ENCODE assay signal across 12 cellular contexts in the genomic region with DNA sequence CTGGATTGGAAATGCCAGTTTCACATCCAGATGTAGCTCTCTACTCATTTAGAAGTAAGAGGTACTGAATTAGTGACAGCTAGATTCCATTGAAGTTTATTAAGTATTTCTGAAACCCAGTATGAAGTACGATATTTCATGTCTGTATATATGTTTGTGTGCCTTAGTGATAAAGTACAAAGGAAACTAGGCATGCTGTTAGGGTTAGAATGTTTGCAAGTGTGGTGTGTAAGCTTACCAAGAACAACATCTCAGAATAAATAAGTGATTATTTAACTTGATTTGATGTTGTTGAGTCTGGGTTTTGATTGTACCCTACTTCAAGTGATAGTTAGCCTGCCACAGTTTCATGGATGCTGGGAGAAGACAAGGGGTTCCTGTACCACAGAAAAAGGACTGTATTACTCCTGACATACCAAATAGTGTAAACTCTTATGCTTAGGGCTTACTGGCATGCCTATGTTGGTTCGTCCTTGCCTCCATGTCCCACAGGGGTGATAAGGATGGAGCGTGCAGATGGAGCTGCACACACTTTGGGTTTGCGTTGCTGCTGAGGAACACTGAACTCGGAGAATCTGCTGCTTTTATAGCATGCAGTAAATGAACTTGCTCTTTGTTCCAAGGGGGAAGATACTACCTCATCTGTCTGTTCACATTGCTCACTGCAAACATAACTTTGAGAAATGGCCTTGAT. TPM values are rescaled to one million over a fixed set of nuclear protein-coding genes. Genes with fewer than 3 reads are reported as not detected.
DNase-seq lines count a peak whose midpoint lies in the region; ATAC-seq and TF ChIP-seq lines count a peak whose summit lies in the region.
"Had no signal": no experiment of that assay in that cellular context is flagged by ENCODE, and none has a peak within 500 bp of the region (broad histone marks: within the 10 kb centered on the region; RNA-seq: fewer than 3 reads in every experiment).

No MANE protein-coding gene starts in this region.

- H3K4me3 ChIP-seq in Panc1 (ENCODE audit: low read depth in 2 of 2, low read length in 2 of 2) (no peak overlapping the region), esophagus muscularis mucosa (no peak overlapping the region), transverse colon (no peak overlapping the region)
- H3K4me3 ChIP-seq: ovary had no signal

- no peaks in the 10 kb centered on the region for H3K27me3 Mint-ChIP-seq in natural killer cell treated with Interleukin-12 subunit alpha and Interleukin-12 subunit beta and Interleukin-15 and Interleukin-18, amount 100 ng/mL, for 72 hours
- H3K27me3 Mint-ChIP-seq: CD4-positive, alpha-beta T cell; IgD-negative memory B cell had no signal

- in situ Hi-C loops in Panc1 (cut with HindIII; ENCODE audit: low pct_unique_long_range_greater_than_20kb, low sequenced_read_pairs): no loop called here
- in situ Hi-C loops in transverse colon (cut with MboI; ENCODE audit: low pct_ligation_motif_present in 1 of 4, low pct_unique_long_range_greater_than_20kb in 1 of 4, low sequenced_read_pairs in 3 of 4): no loop called here

- no peak overlapping the region for H3K4me3 Mint-ChIP-seq in natural killer cell treated with Interleukin-12 subunit alpha and Interleukin-12 subunit beta and Interleukin-15 and Interleukin-18, amount 100 ng/mL, for 72 hours
- H3K4me3 Mint-ChIP-seq: CD4-positive, alpha-beta T cell; IgD-negative memory B cell; WTC11 had no signal

- H3K9me3 Mint-ChIP-seq in natural killer cell treated with Interleukin-12 subunit alpha and Interleukin-12 subunit beta and Interleukin-15 and Interleukin-18, amount 100 ng/mL, for 72 hours: no peaks in the 10 kb centered on the region
- H3K9me3 Mint-ChIP-seq: activated naive CD4-positive, alpha-beta T cell treated with anti-CD3 and anti-CD28 coated beads, Interleukin-2, amount 50 U/mL, for 72 hours; CD4-positive, alpha-beta T cell had no signal

- no TSS peak for BruUV-seq in Panc1 (replicated peaks; lab: Mats Ljungman, UMichigan)

- H3K27me3 ChIP-seq in Panc1 (ENCODE audit: control insufficient read depth, insufficient read depth, low read length) (no peaks in the 10 kb centered on the region), esophagus muscularis mucosa (no peaks in the 10 kb centered on the region), transverse colon (no peaks in the 10 kb centered on the region)
- H3K27me3 ChIP-seq: ovary had no signal

- TF ChIP-seq CTCF in Panc1 (IDR thresholded peaks at IDR 0.05): no peak
- no peak for TF ChIP-seq CTCF in esophagus muscularis mucosa (IDR thresholded peaks at IDR 0.05)
- no peak for TF ChIP-seq CTCF in transverse colon (IDR thresholded peaks at IDR 0.05)

- H3K36me3 ChIP-seq in Panc1 (ENCODE audit: control insufficient read depth, insufficient read depth, low read length): no peaks in the 10 kb centered on the region
- H3K36me3 ChIP-seq in esophagus muscularis mucosa: no peaks in the 10 kb centered on the region
- no peaks in the 10 kb centered on the region for H3K36me3 ChIP-seq in transverse colon
- H3K36me3 ChIP-seq: ovary had no signal

- H3K27ac Mint-ChIP-seq in natural killer cell treated with Interleukin-12 subunit alpha and Interleukin-12 subunit beta and Interleukin-15 and Interleukin-18, amount 100 ng/mL, for 72 hours: peak overlapping the region; percentile 28 to 79
- H3K27ac Mint-ChIP-seq: activated naive CD4-positive, alpha-beta T cell treated with anti-CD3 and anti-CD28 coated beads, Interleukin-2, amount 50 U/mL, for 72 hours; CD4-positive, alpha-beta T cell; WTC11 had no signal

- H3K27ac ChIP-seq in Panc1 (ENCODE audit: low read length) (0 out of 2 replicates have a peak overlapping the region, but pooled peaks have one; percentile 10), esophagus muscularis mucosa (replicated peaks in 1 of 4) (peak overlapping the region; percentile 44 to 76 (median 58)), transverse colon (peak overlapping the region; percentile 53 to 67 (median 66))
- H3K27ac ChIP-seq: ovary had no signal

- intact Hi-C loops in Panc1 (cut with micrococcal nuclease; ENCODE audit: unreplicated experiment) (no loop called here), esophagus muscularis mucosa (cut with DNase I) (no loop called here), transverse colon (cut with DNase I; ENCODE audit: low total_unique reads) (no loop called here)

- TF ChIP-seq POLR2A in esophagus muscularis mucosa (IDR thresholded peaks at IDR 0.05; ENCODE audit: low read depth) (no peak), transverse colon (IDR thresholded peaks at IDR 0.05) (no peak)

- H3K4me1 ChIP-seq in Panc1 (ENCODE audit: control insufficient read depth, insufficient read depth, low read length): peaks cover 55% of the 10 kb centered on the region
- H3K4me1 ChIP-seq in esophagus muscularis mucosa: peaks cover 34 to 43% (median 37%) of the 10 kb centered on the region in 4 donors
- peaks cover 11 to 61% (median 35%) of the 10 kb centered on the region in 4 donors for H3K4me1 ChIP-seq in transverse colon

- CTCF ChIA-PET in Panc1 (lab: Charles Lee): no interaction called here

- H3K4me1 Mint-ChIP-seq in natural killer cell treated with Interleukin-12 subunit alpha and Interleukin-12 subunit beta and Interleukin-15 and Interleukin-18, amount 100 ng/mL, for 72 hours (ENCODE audit: low read depth in 2 of 2): peaks cover 48 to 54% of the 10 kb centered on the region in 2 donors

- TF ChIP-seq EP300 in esophagus muscularis mucosa (IDR thresholded peaks at IDR 0.05) (no peak), transverse colon (IDR thresholded peaks at IDR 0.05; ENCODE audit: low read depth) (no peak)

- peaks cover 12% of the 10 kb centered on the region for H3K36me3 Mint-ChIP-seq in natural killer cell treated with Interleukin-12 subunit alpha and Interleukin-12 subunit beta and Interleukin-15 and Interleukin-18, amount 100 ng/mL, for 72 hours
- H3K36me3 Mint-ChIP-seq: activated naive CD4-positive, alpha-beta T cell treated with anti-CD3 and anti-CD28 coated beads, Interleukin-2, amount 50 U/mL, for 72 hours had no signal

- POLR2A ChIA-PET in Panc1 (lab: Charles Lee): interaction anchor here (0.6 kb wide), 1 partner anchor 1065 kb away, joined by 5 read pairs; no protein-coding TSS in a partner anchor

- 93% methylated on average over 5 of the region's 5 CpGs for WGBS in esophagus muscularis mucosa
- 86 to 88% methylated on average over 4 to 5 of the region's 5 CpGs for WGBS in transverse colon (ENCODE audit: low coverage in 1 of 2), 2 donors

- DNase-seq in Panc1 (ENCODE audit: low read depth, low spot score) (no peak), esophagus muscularis mucosa (ENCODE audit: extremely low spot score) (no peak), transverse colon (no peak), OCI-M2 (lab: John Stamatoyannopoulos, UW; ENCODE audit: unreplicated experiment) (no peak), nucleus accumbens (lab: John Stamatoyannopoulos, UW) (no peak)
- DNase-seq in natural killer cell treated with Interleukin-12 subunit alpha and Interleukin-12 subunit beta and Interleukin-15 and Interleukin-18, amount 100 ng/mL, for 72 hours (ENCODE audit: low spot score): no peak
- no peak for DNase-seq in activated CD8-positive, alpha-beta memory T cell treated with anti-CD3 and anti-CD28 coated beads, Interleukin-2, amount 50 U/mL, for 4 hours
- DNase-seq: CD4-positive, alpha-beta T cell; ovary had no signal

- no peaks in the 10 kb centered on the region for H3K9me3 ChIP-seq in Panc1 (ENCODE audit: control insufficient read depth, insufficient read depth, low read depth, low read length)
- no peaks in the 10 kb centered on the region for H3K9me3 ChIP-seq in esophagus muscularis mucosa
- H3K9me3 ChIP-seq in transverse colon: no peaks in the 10 kb centered on the region
- H3K9me3 ChIP-seq: ovary had no signal

- ATAC-seq in Panc1: no peak
- ATAC-seq in natural killer cell treated with Interleukin-12 subunit alpha and Interleukin-12 subunit beta and Interleukin-15 and Interleukin-18, amount 100 ng/mL, for 72 hours: no peak
- ATAC-seq: activated naive CD4-positive, alpha-beta T cell treated with anti-CD3 and anti-CD28 coated beads, Interleukin-2, amount 50 U/mL, for 72 hours; WTC11 had no signal

RNA-seq across cellular contexts. Expression of a gene that starts 43.6 kb away (rescaled TPM):
- total RNA-seq in Panc1 (2021; ENCODE audit: unreplicated experiment) (173 TPM), esophagus muscularis mucosa (10 to 100 TPM; 59.8 to 72.6 (median 65.6) TPM), transverse colon (10 to 100 TPM; 28.5 to 85.7 (median 44.5) TPM)
- 49.1 TPM for polyA plus RNA-seq in Panc1 (2012; ENCODE audit: insufficient read length)
- total RNA-seq in natural killer cell treated with Interleukin-12 subunit alpha and Interleukin-12 subunit beta and Interleukin-15 and Interleukin-18, amount 100 ng/mL, for 72 hours: 100 to 1,000 TPM; 149 to 217 TPM

Comparison
In these comparisons a context has a peak if more than half of its experiments do, and no peak if none do; other contexts are left out.
1. H3K27ac ChIP-seq: peak in every context shown above with its lines; median percentile 66 in transverse colon; 58 in esophagus muscularis mucosa; 10 in Panc1.